Comparison of ENCODE assay signal across 22 cellular contexts in genomic region chr2:24152413-24153197, GRCh38. TPM values are rescaled to one million over a fixed set of nuclear protein-coding genes. Genes with fewer than 3 reads are reported as not detected.
DNase-seq lines count a peak whose midpoint lies in the region; ATAC-seq and TF ChIP-seq lines count a peak whose summit lies in the region.
"Had no signal": no experiment of that assay in that cellular context is flagged by ENCODE, and none has a peak within 500 bp of the region (broad histone marks: within the 10 kb centered on the region; RNA-seq: fewer than 3 reads in every experiment).

No MANE protein-coding gene starts in this region.

- H3K4me1 Mint-ChIP-seq in GM23338 (no peaks in the 10 kb centered on the region), H9 (no peaks in the 10 kb centered on the region), progenitor cell of endocrine pancreas (ENCODE audit: low read depth) (peaks cover 27% of the 10 kb centered on the region), T-cell (no peaks in the 10 kb centered on the region)
- H3K4me1 Mint-ChIP-seq: CD4-positive, alpha-beta memory T cell had no signal

- H2BK5ac ChIP-seq in H9 (ENCODE audit: insufficient read length, low read length): no peak overlapping the region

- H3K27ac Mint-ChIP-seq in GM23338 (peak overlapping the region; percentile 71; the same call in 1 of the 2 replicates), H9 (peak overlapping the region in 2 of 3 experiments; percentile 62 to 89; a peak in 2 of 7 replicates), progenitor cell of endocrine pancreas (peak overlapping the region; percentile 69), T-cell (no peak overlapping the region)
- H3K27ac Mint-ChIP-seq: CD4-positive, alpha-beta memory T cell had no signal

- POLR2A ChIA-PET in T-cell (lab: Charles Lee): no interaction called here

- H3K27me3 ChIP-seq in GM23338 (ENCODE audit: insufficient read depth): no peaks in the 10 kb centered on the region
- H3K27me3 ChIP-seq in H9 (ENCODE audit: insufficient read depth, low read length): no peaks in the 10 kb centered on the region
- H3K27me3 ChIP-seq in heart right ventricle: no peaks in the 10 kb centered on the region

- H3K4me3 ChIP-seq in GM23338 (no peak overlapping the region), heart right ventricle (no peak overlapping the region)
- H3K4me3 ChIP-seq: A549, GM12878 had no signal

- no peak overlapping the region for H3T11ph ChIP-seq in H9 (ENCODE audit: low read length)

- no CpG with 5 or more reads among the region's 5 CpGs for WGBS in H9 (ENCODE audit: extremely low coverage, insufficient read length, low lambda C conversion rate)
- 95% methylated on average over 5 of the region's 5 CpGs for WGBS in heart right ventricle, 2 donors

- H3K9me3 Mint-ChIP-seq in GM23338 (peaks cover 10% of the 10 kb centered on the region), H9 (peaks cover 6 to 9% of the 10 kb centered on the region in 2 experiments), progenitor cell of endocrine pancreas (ENCODE audit: low read depth) (peaks cover 11% of the 10 kb centered on the region), T-cell (peaks cover 10 to 15% (median 11%) of the 10 kb centered on the region in 3 donors)

- H2BK12ac ChIP-seq in H9 (ENCODE audit: insufficient read length, low read depth, low read length): no peak overlapping the region

- H3K23me2 ChIP-seq in H9 (ENCODE audit: insufficient read length, low read depth, low read length, poor library complexity, severe bottlenecking): no peaks in the 10 kb centered on the region

- H2AFZ ChIP-seq in GM23338 (no peak overlapping the region), H9 (ENCODE audit: low read length) (no peak overlapping the region)

- no peaks in the 10 kb centered on the region for H3K4me1 ChIP-seq in GM23338 (ENCODE audit: insufficient read depth)
- H3K4me1 ChIP-seq in H9 (ENCODE audit: insufficient read depth, low read length): no peaks in the 10 kb centered on the region
- H3K4me1 ChIP-seq in heart right ventricle: no peaks in the 10 kb centered on the region
- H3K4me1 ChIP-seq: A549 had no signal

- intact Hi-C loops in heart right ventricle (cut with DNase I): no loop called here

- no peak overlapping the region for H4K5ac ChIP-seq in H9 (ENCODE audit: insufficient read length, low read depth, low read length)

- DNase-seq in GM23338 (ENCODE audit: low spot score) (no peak), H9 (no peak), left lobe of liver (ENCODE audit: low spot score) (no peak), progenitor cell of endocrine pancreas (ENCODE audit: low spot score, unreplicated experiment) (no peak), T-cell (no peak), NCI-H69 (lab: John Stamatoyannopoulos, UW) (no peak), heart right ventricle (no peak)
- DNase-seq: 8988T; ACHN; C1 segment of cervical spinal cord; Calu3; CD4-positive, alpha-beta memory T cell; COR-L47; DMS153; DND-41; GDM1; GOT3; H7 had no signal

- H2BK120ac ChIP-seq in H9 (ENCODE audit: low read depth, low read length, poor library complexity, severe bottlenecking): no peak overlapping the region

- H2AK5ac ChIP-seq in H9 (ENCODE audit: insufficient read length, low read length): no peak overlapping the region

- H3K4me2 ChIP-seq in GM23338 (no peak overlapping the region), H9 (ENCODE audit: insufficient read depth, insufficient read length, low read length) (no peak overlapping the region)
- H3K4me2 ChIP-seq: A549 had no signal

- no peaks in the 10 kb centered on the region for H3K79me1 ChIP-seq in H9 (ENCODE audit: insufficient read depth, low read depth, low read length, poor library complexity, severe bottlenecking)

- ATAC-seq in GM23338 (no peak), left lobe of liver (peak; percentile 49), T-cell (replicated peaks in 1 of 4) (no peak), HG03108 (IDR thresholded peaks at IDR 0.05; ENCODE audit: unreplicated experiment) (no peak), heart right ventricle (no peak)
- ATAC-seq: GM12878, HCT116 had no signal

- H3K9ac ChIP-seq in H9 (ENCODE audit: extremely low read depth, insufficient read length, low read length): no peak overlapping the region

- H3K36me3 ChIP-seq in GM23338 (ENCODE audit: insufficient read depth) (no peaks in the 10 kb centered on the region), heart right ventricle (peaks cover 0 to 71% (median 12%) of the 10 kb centered on the region in 9 donors)

- H3K18ac ChIP-seq in H9 (ENCODE audit: insufficient read length, low read depth, low read length): no peak overlapping the region

- H3K9me3 ChIP-seq in H9 (ENCODE audit: control insufficient read depth, low read depth, low read length) (no peaks in the 10 kb centered on the region), heart right ventricle (peaks cover 0 to 11% (median 4%) of the 10 kb centered on the region in 11 donors)

- no peak overlapping the region for H2BK20ac ChIP-seq in H9 (ENCODE audit: low read depth, low read length, poor library complexity, severe bottlenecking)

- H3K56ac ChIP-seq in H9 (ENCODE audit: insufficient read length, low read depth, low read length): no peak overlapping the region

- H3K4me3 Mint-ChIP-seq in GM23338 (no peak overlapping the region), H9 (no peak overlapping the region), progenitor cell of endocrine pancreas (ENCODE audit: low read depth) (no peak overlapping the region), T-cell (no peak overlapping the region)
- H3K4me3 Mint-ChIP-seq: CD4-positive, alpha-beta memory T cell had no signal

- TF ChIP-seq CTCF in GM23338 (conservative IDR thresholded peaks at IDR 0.05; ENCODE audit: low read depth in 2 of 2) (no peak), H9 (conservative IDR thresholded peaks at IDR 0.05) (no peak), progenitor cell of endocrine pancreas (IDR thresholded peaks at IDR 0.05; ENCODE audit: unreplicated experiment) (no peak), heart right ventricle (IDR thresholded peaks at IDR 0.05) (no peak)

- H3F3A ChIP-seq in GM23338 (replicated peaks; ENCODE audit: low read depth): no peaks in the 10 kb centered on the region

- no peaks in the 10 kb centered on the region for H3K9me2 ChIP-seq in GM23338 (ENCODE audit: insufficient read depth)

- no peaks in the 10 kb centered on the region for H3K27me3 Mint-ChIP-seq in GM23338 (ENCODE audit: insufficient read depth, low read depth, poor library complexity)
- H3K27me3 Mint-ChIP-seq in H9 (ENCODE audit: low read depth): no peaks in the 10 kb centered on the region; the same call in 1 of the 2 replicates
- H3K27me3 Mint-ChIP-seq in progenitor cell of endocrine pancreas: peaks cover 8% of the 10 kb centered on the region
- no peaks in the 10 kb centered on the region for H3K27me3 Mint-ChIP-seq in T-cell
- H3K27me3 Mint-ChIP-seq: CD4-positive, alpha-beta memory T cell had no signal

- H4K20me1 ChIP-seq in GM23338 (replicated peaks; ENCODE audit: insufficient read depth) (no peaks in the 10 kb centered on the region), H9 (ENCODE audit: control insufficient read depth, insufficient read depth, insufficient read length) (no peaks in the 10 kb centered on the region)

- no peak overlapping the region for H2BK15ac ChIP-seq in H9 (ENCODE audit: low read depth, low read length)

- H3K79me2 ChIP-seq in GM23338 (replicated peaks; ENCODE audit: insufficient read depth) (no peaks in the 10 kb centered on the region), H9 (ENCODE audit: insufficient read depth, low read length) (no peaks in the 10 kb centered on the region)

- no peak overlapping the region for H4K91ac ChIP-seq in H9 (ENCODE audit: insufficient read length, low read depth, low read length)

- no peak overlapping the region for H3K23ac ChIP-seq in H9 (ENCODE audit: insufficient read length, low read depth, low read length)

- H4K8ac ChIP-seq in H9 (replicated peaks; ENCODE audit: insufficient read length, low read depth, low read length): no peak overlapping the region

- CTCF ChIA-PET in T-cell (lab: Charles Lee): no interaction called here

- H3K27ac ChIP-seq in GM23338 (ENCODE audit: low read depth): no peak overlapping the region
- no peak overlapping the region for H3K27ac ChIP-seq in H9 (ENCODE audit: insufficient read length, low read depth, low read length)
- no peak overlapping the region for H3K27ac ChIP-seq in heart right ventricle
- H3K27ac ChIP-seq: A549 had no signal

- H3K4ac ChIP-seq in H9 (ENCODE audit: low read depth, low read length): no peak overlapping the region

- no peak overlapping the region for H3K14ac ChIP-seq in H9 (ENCODE audit: insufficient read depth, low read length)

- H3K36me3 Mint-ChIP-seq in GM23338 (ENCODE audit: low read depth): peaks cover 10% of the 10 kb centered on the region
- peaks cover 0 to 9% (median 7%) of the 10 kb centered on the region in 3 experiments; a peak in 4 of 7 replicates for H3K36me3 Mint-ChIP-seq in H9 (ENCODE audit: insufficient read depth in 1 of 3, low read depth in 3 of 3)
- peaks cover 29% of the 10 kb centered on the region for H3K36me3 Mint-ChIP-seq in progenitor cell of endocrine pancreas (ENCODE audit: insufficient read depth)
- peaks cover 44% of the 10 kb centered on the region for H3K36me3 Mint-ChIP-seq in T-cell

TF ChIP-seq in GM23338, 12 proteins besides CTCF, POLR2A, EP300 and RAD21 (continues in another document):
- no peak for TF ChIP-seq NANOG (IDR thresholded peaks at IDR 0.05; ENCODE audit: borderline replicate concordance)

RNA-seq across cellular contexts. Expression of gene FAM228A, which starts 22.2 kb away (rescaled TPM):
- 0.12 and 0.35 TPM in 2 replicates for total RNA-seq in GM23338 (2014; rRNA removed; shearing (Covaris generic))
- polyA plus RNA-seq in GM23338 (2016; fragmentation: Nextera tagmentation; extraction: Ambion mirVana) (0.11 and 0.49 TPM in 2 replicates), heart right ventricle (1 to 10 TPM in 1 of 2 donors, under 1 TPM in 1; 0.29 to 1.3 TPM)
- total RNA-seq in H9 (2021) (not detected in 2 replicates), left lobe of liver (0.20 TPM), progenitor cell of endocrine pancreas (0.31 and 0.80 TPM in 2 replicates), T-cell (under 1 TPM in 4 of 5 donors, not detected in 1; 0.20 to 0.70 (median 0.40) TPM), heart right ventricle (1 to 10 TPM in 2 of 10 donors, under 1 TPM in 7, not detected in 1; 0.25 to 4.1 (median 0.41) TPM)
- total RNA-seq: Calu3, GM12878 had no signal

RNA-seq across cellular contexts. Expression of gene FAM228B, which starts 29.3 kb away (rescaled TPM):
- 2.9 and 3.4 TPM in 2 replicates for total RNA-seq in GM23338 (2014; rRNA removed; shearing (Covaris generic))
- 4.1 and 7.9 TPM in 2 replicates for polyA plus RNA-seq in GM23338 (2016; fragmentation: Nextera tagmentation; extraction: Ambion mirVana)
- 6.5 and 6.7 TPM in 2 replicates for total RNA-seq in H9 (2021)
- total RNA-seq in left lobe of liver: 2.6 TPM
- 25.4 and 27.5 TPM in 2 replicates for total RNA-seq in progenitor cell of endocrine pancreas
- 10 to 100 TPM; 16.4 to 24.7 (median 18.5) TPM for total RNA-seq in T-cell
- 10 to 100 TPM; 21.6 to 35.4 (median 27.3) TPM for total RNA-seq in heart right ventricle
- 10 to 100 TPM in 1 of 2 donors, 1 to 10 TPM in 1; 4.7 to 76.4 TPM for polyA plus RNA-seq in heart right ventricle

RNA-seq across cellular contexts. Expression of gene PFN4, which starts 29.5 kb away (rescaled TPM):
- 0.28 TPM in 1 of 2 replicates, not detected in the other for total RNA-seq in GM23338 (2014; rRNA removed; shearing (Covaris generic))
- polyA plus RNA-seq in GM23338 (2016; fragmentation: Nextera tagmentation; extraction: Ambion mirVana): not detected in 2 replicates
- total RNA-seq in H9 (2021): not detected in 2 replicates
- total RNA-seq in left lobe of liver: 0.45 TPM
- total RNA-seq in progenitor cell of endocrine pancreas: 0.55 and 1.1 TPM in 2 replicates
- total RNA-seq in T-cell: under 1 TPM in 2 of 5 donors, not detected in 3; 0.28 to 0.49 TPM
- total RNA-seq in heart right ventricle: 1 to 10 TPM in 2 of 10 donors, under 1 TPM in 6, not detected in 2; 0.35 to 1.6 (median 0.78) TPM
- polyA plus RNA-seq in heart right ventricle: 1 to 10 TPM in 1 of 2 donors, under 1 TPM in 1; 0.28 to 2.3 TPM
- total RNA-seq: CD4-positive, alpha-beta memory T cell; H7 had no signal
- polyA plus RNA-seq: CD4-positive, alpha-beta memory T cell had no signal

Comparison
In these comparisons a context has a peak if more than half of its experiments do, and no peak if none do; other contexts are left out.
1. H3K27ac Mint-ChIP-seq: peak in GM23338 (single experiment), H9 (2 of 3) and progenitor cell of endocrine pancreas (single experiment); none in T-cell (0 of 2).